In the genomic region with DNA sequence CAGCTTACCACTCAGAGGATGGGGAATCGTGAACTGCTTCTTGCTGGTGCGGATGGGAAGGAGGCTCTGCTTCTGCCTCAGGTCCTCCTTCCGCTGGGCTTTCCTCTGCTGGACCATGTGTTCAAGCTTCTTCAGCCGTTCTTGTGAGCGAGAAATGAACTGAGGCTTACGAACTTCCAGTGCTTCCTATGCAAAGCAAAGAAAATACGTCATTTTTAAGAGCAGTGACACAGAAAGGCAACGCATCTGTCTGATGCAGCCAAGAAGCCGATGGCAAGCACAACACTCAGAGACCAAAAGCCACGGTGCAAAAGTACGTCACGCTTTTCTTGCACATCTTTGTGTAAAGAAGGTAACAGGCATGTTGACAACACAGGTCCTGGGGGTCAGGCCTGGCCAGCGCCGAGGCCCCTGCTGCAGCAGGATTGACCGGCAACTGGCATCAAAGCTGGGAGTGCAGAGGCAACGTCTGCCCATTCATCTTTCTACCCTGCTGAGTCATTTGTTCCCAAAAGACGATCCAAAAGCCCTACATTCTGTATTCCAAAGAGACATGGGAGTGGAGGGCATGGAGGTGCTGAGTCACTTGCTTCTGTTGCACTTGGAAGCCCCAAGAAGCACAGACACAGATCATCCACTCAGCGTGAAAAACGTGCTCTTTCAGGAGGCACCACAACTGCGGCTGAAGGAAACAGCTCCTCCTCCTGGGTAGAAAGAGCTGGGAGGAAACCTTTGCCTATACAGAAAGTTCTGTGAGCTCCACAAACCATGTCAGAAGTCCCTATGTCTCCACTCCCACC, we compare ENCODE assay signal across 14 cellular contexts.
DNase-seq lines count a peak whose midpoint lies in the region; ATAC-seq and TF ChIP-seq lines count a peak whose summit lies in the region.
"Had no signal": no experiment of that assay in that cellular context is flagged by ENCODE, and none has a peak within 500 bp of the region (broad histone marks: within the 10 kb centered on the region; RNA-seq: fewer than 3 reads in every experiment).

No MANE protein-coding gene starts in this region.

- H3K4me1 ChIP-seq in PC-9 (replicated peaks; ENCODE audit: insufficient read depth) (peaks cover 32% of the 10 kb centered on the region), esophagus muscularis mucosa (no peaks in the 10 kb centered on the region)

- no peaks in the 10 kb centered on the region for H4K20me1 ChIP-seq in PC-9 (ENCODE audit: insufficient read depth)

- no peak for TF ChIP-seq EP300 in esophagus muscularis mucosa (IDR thresholded peaks at IDR 0.05)

- no peak for TF ChIP-seq CTCF in PC-9 (conservative IDR thresholded peaks at IDR 0.05)
- no peak for TF ChIP-seq CTCF in esophagus muscularis mucosa (IDR thresholded peaks at IDR 0.05)
- peak; percentile 40 for TF ChIP-seq CTCF in retinal pigment epithelial cell (conservative IDR thresholded peaks at IDR 0.05; ENCODE audit: low read depth, low read length)
- no peak for TF ChIP-seq CTCF in omental fat pad (IDR thresholded peaks at IDR 0.05)

- WGBS in esophagus muscularis mucosa, result 82% methylated on average over 20 of the region's 20 CpGs

- H3K9me3 ChIP-seq in PC-9 (ENCODE audit: insufficient read depth, low read depth) (no peaks in the 10 kb centered on the region), esophagus muscularis mucosa (no peaks in the 10 kb centered on the region)

- H3K27me3 ChIP-seq in PC-9 (ENCODE audit: insufficient read depth, low read depth), result no peaks in the 10 kb centered on the region
- peaks cover 0 to 49% (median 0%) of the 10 kb centered on the region in 4 donors for H3K27me3 ChIP-seq in esophagus muscularis mucosa

- CTCF ChIA-PET in PC-9 (lab: Charles Lee), result interaction anchor here (0.6 kb wide), 1 partner anchor 10 kb away, joined by 3 read pairs; no protein-coding TSS in a partner anchor

- no peak overlapping the region for H2AFZ ChIP-seq in PC-9

- H3F3A ChIP-seq in PC-9 (ENCODE audit: insufficient read depth, low read depth), result peaks cover 21% of the 10 kb centered on the region; the same call in 1 of the 2 replicates

- H3K27ac ChIP-seq in PC-9 (peak overlapping the region; percentile 46), esophagus muscularis mucosa (replicated peaks in 1 of 4) (no peak overlapping the region)
- H3K27ac ChIP-seq: KMS-11 had no signal

- BruUV-seq in PC-9 (replicated peaks; lab: Mats Ljungman, UMichigan), result no TSS peak

- no peak overlapping the region for H3K4me3 ChIP-seq in PC-9
- H3K4me3 ChIP-seq in esophagus muscularis mucosa, result no peak overlapping the region
- no peak overlapping the region for H3K4me3 ChIP-seq in retinal pigment epithelial cell (ENCODE audit: low read length)

- H3K79me2 ChIP-seq in PC-9 (ENCODE audit: low read depth), result no peaks in the 10 kb centered on the region

- H3K9me2 ChIP-seq in PC-9 (ENCODE audit: insufficient read depth), result no peaks in the 10 kb centered on the region

- ATAC-seq in HG02588 (IDR thresholded peaks at IDR 0.05; ENCODE audit: unreplicated experiment), result no peak
- no peak for ATAC-seq in omental fat pad (ENCODE audit: low FRiP score)

- H3K36me3 ChIP-seq in PC-9 (ENCODE audit: low read depth) (no peaks in the 10 kb centered on the region), esophagus muscularis mucosa (no peaks in the 10 kb centered on the region)

- DNase-seq in EH (ENCODE audit: low read depth) (peak; percentile 66), PC-9 (peak in 1 of 2 experiments; percentile 1), esophagus muscularis mucosa (ENCODE audit: extremely low spot score) (peak; percentile 62), retinal pigment epithelial cell (ENCODE audit: low read depth) (no peak), OCI-M2 (lab: John Stamatoyannopoulos, UW; ENCODE audit: unreplicated experiment) (no peak), omental fat pad (ENCODE audit: low spot score) (no peak)
- DNase-seq in activated naive CD4-positive, alpha-beta T cell (lab: John Stamatoyannopoulos, UW), result no peak
- DNase-seq: activated T-cell treated with anti-CD3 and anti-CD28 coated beads, Interleukin-2, amount 50 U/mL, for 1 hour; amygdala; CD4-positive, CD25-positive, alpha-beta regulatory T cell; NCI-H1930; stimulated activated CD4-positive, alpha-beta T cell treated with anti-CD3 and anti-CD28 coated beads, Interleukin-4, amount 100 ng/mL, for 24 hours had no signal

- TF ChIP-seq POLR2A in esophagus muscularis mucosa (IDR thresholded peaks at IDR 0.05; ENCODE audit: low read depth), result no peak

- peak overlapping the region; percentile 38 for H3K4me2 ChIP-seq in PC-9
- H3K4me2 ChIP-seq: KMS-11 had no signal

- intact Hi-C loops in PC-9 (cut with micrococcal nuclease; ENCODE audit: unreplicated experiment), result no loop called here
- intact Hi-C loops in esophagus muscularis mucosa (cut with DNase I), result no loop called here

- POLR2A ChIA-PET in PC-9 (lab: Charles Lee; ENCODE audit: unreplicated experiment), result interaction anchor here (0.6 to 0.8 kb wide), 2 partner anchors 71 to 97 kb away, joined by 3 to 13 read pairs; a partner anchor contains a TSS

Comparison
In these comparisons a context has a peak if more than half of its experiments do, and no peak if none do; other contexts are left out.
1. DNase-seq: peak in EH (single experiment) and esophagus muscularis mucosa (single experiment); none in retinal pigment epithelial cell (single experiment), activated naive CD4-positive, alpha-beta T cell (0 of 4), OCI-M2 (single experiment) and omental fat pad (single experiment).